In the genomic region with DNA sequence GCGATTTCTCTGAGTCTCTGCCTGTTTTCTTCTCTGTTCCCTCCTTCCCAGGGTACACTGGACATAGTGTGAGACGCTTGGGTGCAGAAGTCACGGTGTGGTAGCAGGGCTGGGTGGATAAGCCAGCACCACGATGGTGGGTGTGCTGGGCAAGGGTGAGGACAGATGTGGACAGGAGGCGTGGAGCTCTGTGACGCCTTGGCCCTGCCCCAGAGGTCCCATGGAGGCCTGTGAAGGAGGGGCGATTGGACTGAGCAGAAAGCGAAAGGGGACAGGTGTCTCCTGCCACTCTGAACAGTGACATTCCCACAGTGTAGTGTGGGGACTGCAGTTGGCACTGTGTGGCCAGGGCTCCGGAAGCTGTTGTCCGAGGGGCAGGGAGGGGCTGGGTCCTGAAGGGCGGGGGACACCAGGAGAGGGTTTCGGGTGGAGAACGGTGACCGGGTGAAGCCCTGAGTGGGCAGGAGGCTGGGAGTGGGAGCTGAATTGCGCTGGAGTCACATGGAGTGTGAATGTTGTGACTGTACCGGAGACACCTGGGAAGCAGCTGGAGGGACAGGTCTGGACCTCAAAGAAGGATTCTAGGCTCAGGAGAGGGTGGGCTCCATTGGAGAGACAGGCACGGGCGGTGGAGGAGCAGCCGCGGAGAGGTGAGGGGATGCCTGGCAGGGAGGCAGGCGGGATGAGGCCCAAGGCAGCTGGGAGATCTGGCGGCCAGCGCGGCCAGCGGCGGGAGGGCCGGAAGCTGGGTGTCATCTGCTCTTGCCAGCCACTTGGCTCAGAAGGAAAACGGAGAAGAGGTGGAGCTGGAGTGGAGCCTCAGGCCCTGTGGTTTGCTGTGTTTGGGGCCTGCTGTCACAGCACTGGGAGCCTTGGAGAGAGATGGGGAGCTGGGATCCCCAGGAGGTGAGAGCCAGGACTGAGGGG, we compare ENCODE assay signal across 11 cellular contexts. TPM values are rescaled to one million over a fixed set of nuclear protein-coding genes. Genes with fewer than 3 reads are reported as not detected.
DNase-seq lines count a peak whose midpoint lies in the region; ATAC-seq, FAIRE-seq and TF ChIP-seq lines count a peak whose summit lies in the region.
"Had no signal": no experiment of that assay in that cellular context is flagged by ENCODE, and none has a peak within 500 bp of the region (broad histone marks: within the 10 kb centered on the region; RNA-seq: fewer than 3 reads in every experiment).

No MANE protein-coding gene starts in this region.

- no peak overlapping the region for H3K4me3 Mint-ChIP-seq in neural progenitor cell
- H3K4me3 Mint-ChIP-seq: naive B cell had no signal

- intact Hi-C loops in esophagus squamous epithelium (cut with DNase I) = no loop called here

- H3K9me3 ChIP-seq in esophagus squamous epithelium (no peaks in the 10 kb centered on the region), neural progenitor cell (ENCODE audit: low read depth) (no peaks in the 10 kb centered on the region)

- no peak overlapping the region for H3K4me2 ChIP-seq in neural progenitor cell
- H3K4me2 ChIP-seq: PC-9 had no signal

- H3K4me1 Mint-ChIP-seq in neural progenitor cell = peaks cover 30% of the 10 kb centered on the region

- H2AFZ ChIP-seq in neural progenitor cell (replicated peaks) = no peak overlapping the region
- H2AFZ ChIP-seq: PC-9 had no signal

- no peaks in the 10 kb centered on the region for H3F3A ChIP-seq in neural progenitor cell (ENCODE audit: low read depth)

- H3K27ac ChIP-seq in esophagus squamous epithelium (peak overlapping the region; percentile 25 to 70 (median 50)), neural progenitor cell (no peak overlapping the region)
- H3K27ac ChIP-seq: PC-9 had no signal

- H3K4me3 ChIP-seq in esophagus squamous epithelium (peak overlapping the region in 2 of 4 donors; percentile 11 to 31), neural progenitor cell (no peak overlapping the region)
- H3K4me3 ChIP-seq: PC-9 had no signal

- H3K79me2 ChIP-seq in neural progenitor cell (ENCODE audit: low read depth) = no peaks in the 10 kb centered on the region

- no peaks in the 10 kb centered on the region for H3K27me3 ChIP-seq in esophagus squamous epithelium
- no peaks in the 10 kb centered on the region for H3K27me3 ChIP-seq in neural progenitor cell

- no peaks in the 10 kb centered on the region for H3K36me3 Mint-ChIP-seq in neural progenitor cell
- H3K36me3 Mint-ChIP-seq: naive B cell had no signal

- peaks cover 5% of the 10 kb centered on the region for H3K27me3 Mint-ChIP-seq in neural progenitor cell (ENCODE audit: insufficient read depth, low read depth)
- H3K27me3 Mint-ChIP-seq: naive B cell had no signal

- H3K36me3 ChIP-seq in esophagus squamous epithelium (no peaks in the 10 kb centered on the region), neural progenitor cell (no peaks in the 10 kb centered on the region)

- 71 to 75% methylated on average over 23 to 25 of the region's 28 CpGs for WGBS in esophagus squamous epithelium, 2 donors

- peaks cover 36% of the 10 kb centered on the region for H4K20me1 ChIP-seq in neural progenitor cell (ENCODE audit: low read depth)

- H3K9ac ChIP-seq in neural progenitor cell = peak overlapping the region; percentile 32

- H3K9me3 Mint-ChIP-seq in neural progenitor cell = no peaks in the 10 kb centered on the region
- H3K9me3 Mint-ChIP-seq: naive B cell had no signal

- peak overlapping the region; percentile 46 for H3K27ac Mint-ChIP-seq in neural progenitor cell

- TF ChIP-seq CTCF in AG09319 (IDR thresholded peaks at IDR 0.05; ENCODE audit: low read depth, low read length) (no peak), esophagus squamous epithelium (IDR thresholded peaks at IDR 0.05) (no peak), neural progenitor cell (IDR thresholded peaks at IDR 0.05) (no peak), D721Med (IDR thresholded peaks at IDR 0.05; ENCODE audit: insufficient read depth, missing control alignments) (no peak)

- H3K4me1 ChIP-seq in esophagus squamous epithelium (peaks cover 0 to 50% (median 7%) of the 10 kb centered on the region in 3 donors), neural progenitor cell (no peaks in the 10 kb centered on the region)

- no peak for ATAC-seq in GM18867 (IDR thresholded peaks at IDR 0.05; ENCODE audit: unreplicated experiment)

- FAIRE-seq in D721Med (lab: Jason Lieb, UNC) = no peak

- DNase-seq in AG09319 (ENCODE audit: extremely low read depth, low read depth) (peak; percentile 48), NCI-H187 treated with DMSO at 0.1 percent for 48 hours (lab: John Stamatoyannopoulos, UW) (peak; percentile 55), esophagus squamous epithelium (lab: John Stamatoyannopoulos, UW) (no peak), neural progenitor cell (ENCODE audit: low spot score) (no peak), D721Med (ENCODE audit: insufficient read length, low spot score) (no peak), glomerular visceral epithelial cell (ENCODE audit: extremely low spot score) (no peak)
- DNase-seq in activated CD4-positive, CD25-positive, alpha-beta regulatory T cell treated with anti-CD3 and anti-CD28 coated beads, Interleukin-2, amount 50 U/mL, for 72 hours = no peak
- DNase-seq: activated naive CD4-positive, alpha-beta T cell treated with anti-CD3 and anti-CD28 coated beads, Interleukin-2, amount 50 U/mL, for 16 hours; naive B cell; PC-9 had no signal

- no peak for TF ChIP-seq POLR2A in esophagus squamous epithelium (IDR thresholded peaks at IDR 0.05)

RNA-seq across cellular contexts. Expression of a gene that starts 7.5 kb away (rescaled TPM):
- total RNA-seq in esophagus squamous epithelium = 1 to 10 TPM; 3.1 to 4.6 (median 3.7) TPM
- total RNA-seq in neural progenitor cell (ENCODE audit: low replicate concordance) = 8.2 and 11.9 TPM in 2 replicates

RNA-seq across cellular contexts. Expression of a gene that starts 11.3 kb away (rescaled TPM):
- total RNA-seq in esophagus squamous epithelium (under 1 TPM in 1 of 4 donors, not detected in 3; 0.38 TPM), neural progenitor cell (ENCODE audit: low replicate concordance) (1.7 and 3.6 TPM in 2 replicates)

RNA-seq across cellular contexts. Expression of a gene that starts 22.5 kb away (rescaled TPM):
- total RNA-seq in esophagus squamous epithelium (10 to 100 TPM in 1 of 4 donors, 1 to 10 TPM in 3; 1.1 to 12.3 (median 4.4) TPM), neural progenitor cell (ENCODE audit: low replicate concordance) (29.1 and 62.1 TPM in 2 replicates)

RNA-seq across cellular contexts. Expression of a gene that starts 31.3 kb away (rescaled TPM):
- total RNA-seq in esophagus squamous epithelium = 100 to 1,000 TPM in 2 of 4 donors, 10 to 100 TPM in 2; 70.8 to 196 (median 125) TPM
- total RNA-seq in neural progenitor cell (ENCODE audit: low replicate concordance) = 11.6 and 44.3 TPM in 2 replicates

RNA-seq across cellular contexts. Expression of a gene that starts 37.7 kb away (rescaled TPM):
- total RNA-seq in esophagus squamous epithelium (10 to 100 TPM; 11.6 to 23.9 (median 17.5) TPM), neural progenitor cell (ENCODE audit: low replicate concordance) (11.7 and 39.2 TPM in 2 replicates)

Comparison
In these comparisons a context has a peak if more than half of its experiments do, and no peak if none do; other contexts are left out.
1. DNase-seq: peak in AG09319 (single experiment) and NCI-H187 treated with DMSO at 0.1 percent for 48 hours (single experiment); none in esophagus squamous epithelium (single experiment), neural progenitor cell (single experiment), D721Med (single experiment), activated CD4-positive, CD25-positive, alpha-beta regulatory T cell treated with anti-CD3 and anti-CD28 coated beads, Interleukin-2, amount 50 U/mL, for 72 hours (single experiment) and glomerular visceral epithelial cell (single experiment).